In genomic region chr5:131382407-131383395, GRCh38 we compare ENCODE assay signal across 8 cellular contexts.
DNase-seq lines count a peak whose midpoint lies in the region; ATAC-seq, FAIRE-seq and TF ChIP-seq lines count a peak whose summit lies in the region.

No MANE protein-coding gene starts in this region.

- BruUV-seq in HepG2 (replicated peaks; lab: Mats Ljungman, UMichigan): no TSS peak

- no peak overlapping the region for H2AFZ ChIP-seq in HepG2 (ENCODE audit: low read length)

- TF ChIP-seq CTCF in A549 (IDR thresholded peaks at IDR 0.05) (peak; percentile 60), body of pancreas (IDR thresholded peaks at IDR 0.05) (peak in 6 of 7 experiments; percentile 8 to 59 (median 42)), HepG2 (CRISPR knock-in tag; IDR thresholded peaks at IDR 0.05) (peak; percentile 69)

- TF ChIP-seq EP300 in A549 (IDR thresholded peaks at IDR 0.05): no peak
- TF ChIP-seq EP300 in HepG2 (IDR thresholded peaks at IDR 0.05; ENCODE audit: low read depth in 2 of 2, low read length in 2 of 2): no peak
- TF ChIP-seq EP300 in HepG2 (CRISPR knock-in tag; IDR thresholded peaks at IDR 0.05; ENCODE audit: borderline replicate concordance): no peak

- peak; percentile 89 to 90 for ATAC-seq in A549
- peak; percentile 65 for ATAC-seq in body of pancreas
- peak; percentile 74 for ATAC-seq in HepG2

- H3K27ac ChIP-seq in A549 (0 out of 6 replicates have a peak overlapping the region, but pooled peaks of 1 of the 2 experiments have one; percentile 16), KOPT-K1 (ENCODE audit: low read depth, low read length, poor library complexity, severe bottlenecking) (peak overlapping the region; percentile 68), body of pancreas (peak overlapping the region in 1 of 4 donors; percentile 14), HepG2 (ENCODE audit: extremely low read length, insufficient read depth, low read length) (peak overlapping the region; percentile 7)

- FAIRE-seq in A549 (lab: Jason Lieb, UNC) (no peak), HepG2 (lab: Jason Lieb, UNC) (peak; percentile 70)

- DNase-seq in A549 (ENCODE audit: low read depth in 1 of 2, low spot score in 1 of 2) (peak; percentile 70 to 85), GM03348 (ENCODE audit: low spot score) (peak; percentile 30), H7 (peak; percentile 64), SHP77 treated with DMSO at 0.1 percent for 48 hours (lab: John Stamatoyannopoulos, UW) (peak; percentile 41), body of pancreas (peak in 2 of 4 donors; percentile 11 to 41), HepG2 (ENCODE audit: low spot score) (peak; percentile 66), NCI-H1930 (lab: John Stamatoyannopoulos, UW) (no peak)

- H3K4me2 ChIP-seq in A549 (no peak overlapping the region), HepG2 (ENCODE audit: low read depth, low read length) (no peak overlapping the region)

- H3K36me3 ChIP-seq in H7 (replicated peaks; ENCODE audit: control insufficient read depth, insufficient read depth, low read length) (no peaks in the 10 kb centered on the region), KOPT-K1 (ENCODE audit: insufficient read depth, low read length) (peaks cover 36% of the 10 kb centered on the region), body of pancreas (replicated peaks in 1 of 2; ENCODE audit: insufficient read depth in 1 of 2, low read depth in 2 of 2) (peaks cover 0 to 2% of the 10 kb centered on the region in 2 donors), HepG2 (replicated peaks in 1 of 2; ENCODE audit: control insufficient read depth in 1 of 2, insufficient read depth in 2 of 2, low read length in 2 of 2) (no peaks in the 10 kb centered on the region; a peak in 1 of 5 replicates)

- intact Hi-C loops in body of pancreas (cut with DNase I) (no loop called here), HepG2 (cut with micrococcal nuclease; ENCODE audit: unreplicated experiment) (loop anchor here (1.0 kb wide), 1 partner anchor 220 kb away; no protein-coding TSS in a partner anchor)

- H3K27me3 ChIP-seq in H7 (ENCODE audit: control insufficient read depth, insufficient read depth, low read length) (no peaks in the 10 kb centered on the region), body of pancreas (no peaks in the 10 kb centered on the region), HepG2 (ENCODE audit: control insufficient read depth in 1 of 2, insufficient read depth in 2 of 2, low read length in 2 of 2) (no peaks in the 10 kb centered on the region)

- in situ Hi-C loops in HepG2 (cut with HindIII; ENCODE audit: extremely low pct_ligation_motif_present, low pct_unique_long_range_greater_than_20kb): loop anchor here (5.0 to 25.0 kb wide), 3 partner anchors 105 to 495 kb away; partner anchors contain the start of gene LYRM7

- peaks cover 16% of the 10 kb centered on the region for H3K79me2 ChIP-seq in HepG2 (ENCODE audit: insufficient read depth, low read length)

- H3K4me3 ChIP-seq in A549: no peak overlapping the region
- no peak overlapping the region for H3K4me3 ChIP-seq in H7 (ENCODE audit: insufficient read depth, low read depth, low read length)
- H3K4me3 ChIP-seq in body of pancreas: no peak overlapping the region
- H3K4me3 ChIP-seq in HepG2 (replicated peaks in 1 of 3; ENCODE audit: insufficient read depth in 1 of 3, low read depth in 2 of 3, low read length in 3 of 3): no peak overlapping the region

- H4K20me1 ChIP-seq in HepG2 (ENCODE audit: insufficient read depth, low read length): no peaks in the 10 kb centered on the region

- H3K9me3 ChIP-seq in A549 (no peaks in the 10 kb centered on the region), KOPT-K1 (ENCODE audit: insufficient read depth, low read length, poor library complexity, severe bottlenecking) (no peaks in the 10 kb centered on the region), body of pancreas (no peaks in the 10 kb centered on the region), HepG2 (ENCODE audit: low read length) (no peaks in the 10 kb centered on the region)

- H3K4me1 ChIP-seq in A549: peaks cover 44% of the 10 kb centered on the region
- H3K4me1 ChIP-seq in body of pancreas: peaks cover 31% of the 10 kb centered on the region
- peaks cover 76% of the 10 kb centered on the region for H3K4me1 ChIP-seq in HepG2 (ENCODE audit: insufficient read depth, low read length)

- TF ChIP-seq POLR2A in A549 (IDR thresholded peaks at IDR 0.05; ENCODE audit: low read length): no peak
- no peak for TF ChIP-seq POLR2A in body of pancreas (IDR thresholded peaks at IDR 0.05)
- TF ChIP-seq POLR2A in HepG2 (IDR thresholded peaks at IDR 0.05; ENCODE audit: insufficient read depth in 1 of 2, low read depth in 2 of 2, low read length in 2 of 2): no peak

- 55% methylated on average over 3 of the region's 3 CpGs for whole genome bisulfite sequencing in A549 (ENCODE audit: missing lambda C conversion rate)
- WGBS in body of pancreas, 2 donors: 46 to 60% methylated on average over 3 of the region's 3 CpGs
- WGBS in HepG2 (ENCODE audit: low lambda C conversion rate): 70% methylated on average over 3 of the region's 3 CpGs

- peak; percentile 69 to 87 for TF ChIP-seq RAD21 in A549 (conservative IDR thresholded peaks at IDR 0.05 in 1 of 2, IDR thresholded peaks at IDR 0.05 in 1 of 2)
- peak; percentile 57 for TF ChIP-seq RAD21 in HepG2 (CRISPR knock-in tag; IDR thresholded peaks at IDR 0.05)

- POLR2A ChIA-PET in A549 (lab: Yijun Ruan, JAX) (interaction anchor here (1.0 kb wide), 2 partner anchors 119 to 217 kb away, joined by 3 read pairs; partner anchors contain the start of gene CDC42SE2), HepG2 (lab: Yijun Ruan, JAX) (interaction anchor here (1.4 kb wide), 1 partner anchor 119 kb away, joined by 6 read pairs; the partner anchor contains the start of gene CDC42SE2)

- no peak overlapping the region for H3K9ac ChIP-seq in HepG2 (ENCODE audit: insufficient read depth, low read depth, low read length)

- CTCF ChIA-PET in A549 (lab: Yijun Ruan, JAX): interaction anchor here (0.5 to 4.5 kb wide), 22 partner anchors 9 to 511 kb away, joined by 3 to 19 read pairs (median 4); no protein-coding TSS in a partner anchor
- CTCF ChIA-PET in HepG2 (lab: Yijun Ruan, JAX; ENCODE audit: low intra/inter-chr PET ratio, low total read pairs): interaction anchor here (2.1 kb wide), 1 partner anchor 218 kb away, joined by 6 read pairs; the partner anchor contains the start of gene HINT1

TF ChIP-seq in A549, 52 proteins besides CTCF, POLR2A, EP300 and RAD21:
- TF ChIP-seq SMC3 (IDR thresholded peaks at IDR 0.05) (peak; percentile 68), TP53 (CRISPR knock-in tag; IDR thresholded peaks at IDR 0.05) (no peak)

TF ChIP-seq in HepG2, 621 proteins besides CTCF, POLR2A, EP300 and RAD21 (continues in another document):
- TF ChIP-seq ZNF180 (CRISPR knock-in tag; IDR thresholded peaks at IDR 0.05; ENCODE audit: borderline replicate concordance, low read depth): no peak
- peak; percentile 89 for TF ChIP-seq ELF3 (CRISPR knock-in tag; IDR thresholded peaks at IDR 0.05)
- 0 out of 2 replicates have a peak, but pooled peaks have one; percentile 21 for TF ChIP-seq ZNF574 (CRISPR knock-in tag; IDR thresholded peaks at IDR 0.05)
- TF ChIP-seq SAP130 (CRISPR knock-in tag; IDR thresholded peaks at IDR 0.05; ENCODE audit: low read depth): 0 out of 2 replicates have a peak, but pooled peaks have one; percentile 11
- peak; percentile 35 for TF ChIP-seq TEAD3 (CRISPR knock-in tag; optimal IDR thresholded peaks at IDR 0.05; ENCODE audit: borderline replicate concordance)
- TF ChIP-seq SMC3 (IDR thresholded peaks at IDR 0.05; ENCODE audit: low read length): peak; percentile 59; the same call in 1 of the 2 replicates
- no peak for TF ChIP-seq ZFX (CRISPR knock-in tag; IDR thresholded peaks at IDR 0.05; ENCODE audit: low read depth)
- peak; percentile 55 for TF ChIP-seq ELF1 (CRISPR knock-in tag; IDR thresholded peaks at IDR 0.05)

Comparison
In these comparisons a context has a peak if more than half of its experiments do, and no peak if none do; other contexts are left out.
1. DNase-seq: peak in A549 (2 of 2), GM03348 (single experiment), H7 (single experiment), SHP77 treated with DMSO at 0.1 percent for 48 hours (single experiment) and HepG2 (single experiment); none in NCI-H1930 (0 of 2).
2. Of the 38 proteins assayed by ChIP-seq in both HepG2 and A549: peak only in HepG2: none; only in A549: none; in both: CTCF, RAD21 and SMC3; in neither: 35.
3. Peak in every context shown above with its lines, with median percentiles within 50 percentile points of each other: ATAC-seq and CTCF ChIP-seq.